ENCODE assay signal across 8 cellular contexts in genomic region chr4:86934772-86935498, GRCh38. TPM values are rescaled to one million over a fixed set of nuclear protein-coding genes. Genes with fewer than 3 reads are reported as not detected.
DNase-seq lines count a peak whose midpoint lies in the region; ATAC-seq and TF ChIP-seq lines count a peak whose summit lies in the region.

AFF1 (plus strand) TSS chr4:86935011; CDS start chr4:86948534, 13,523 bp downstream.

- peak within 1 kb of the TSS; percentile 27 for H3K27ac ChIP-seq in endodermal cell (ENCODE audit: low read depth, low read length)

- H3K4me1 Mint-ChIP-seq in Caco-2 (ENCODE audit: low read depth, unreplicated experiment) (peaks cover 20% of the 10 kb centered on the region), endodermal cell (peaks cover 31% of the 10 kb centered on the region), mesothelial cell of epicardium (peaks cover 41% of the 10 kb centered on the region)
- H3K4me1 Mint-ChIP-seq in activated CD8-positive, alpha-beta memory T cell treated with anti-CD3 and anti-CD28 coated beads, Interleukin-2, amount 10 ng/mL, durations not matched to agents 7 days and 5 days, result peaks cover 42% of the 10 kb centered on the region

- H3K9ac ChIP-seq in endodermal cell (ENCODE audit: extremely low read depth, low read length, poor library complexity, severe bottlenecking), result peak within 1 kb of the TSS; percentile 85

- H3K27ac Mint-ChIP-seq in Caco-2 (ENCODE audit: unreplicated experiment) (peak within 1 kb of the TSS; percentile 89), endodermal cell (peak within 1 kb of the TSS; percentile 94), mesothelial cell of epicardium (peak within 1 kb of the TSS; percentile 96)
- peak within 1 kb of the TSS; percentile 94 for H3K27ac Mint-ChIP-seq in activated CD8-positive, alpha-beta memory T cell treated with anti-CD3 and anti-CD28 coated beads, Interleukin-2, amount 10 ng/mL, durations not matched to agents 7 days and 5 days

- TF ChIP-seq CTCF in Caco-2 (IDR thresholded peaks at IDR 0.05; ENCODE audit: insufficient read depth in 1 of 2, low read depth in 1 of 2, low read length in 1 of 2, severe bottlenecking in 1 of 2, unreplicated experiment in 1 of 2), result peak in 1 of 2 experiments; percentile 44
- TF ChIP-seq CTCF in endodermal cell (conservative IDR thresholded peaks at IDR 0.05), result peak; percentile 60
- no peak for TF ChIP-seq CTCF in mesothelial cell of epicardium (IDR thresholded peaks at IDR 0.05; ENCODE audit: unreplicated experiment)

- ATAC-seq in GM21381 (IDR thresholded peaks at IDR 0.05; ENCODE audit: unreplicated experiment), result peak; percentile 48
- peak; percentile 81 for ATAC-seq in activated CD8-positive, alpha-beta memory T cell treated with anti-CD3 and anti-CD28 coated beads, Interleukin-2, amount 10 ng/mL, durations not matched to agents 7 days and 5 days

- peak; percentile 93 to 95 for DNase-seq in Caco-2
- DNase-seq in HUDEP-2 (lab: John Stamatoyannopoulos, UW; ENCODE audit: unreplicated experiment in 76 of 76), result peak; percentile 12 to 95 (median 87)
- peak; percentile 91 for DNase-seq in NOMO-1 treated with dmso at 0.1 percent for 144 hours (lab: John Stamatoyannopoulos, UW; ENCODE audit: unreplicated experiment)
- peak; percentile 94 for DNase-seq in activated CD8-positive, alpha-beta memory T cell treated with anti-CD3 and anti-CD28 coated beads, Interleukin-2, amount 10 ng/mL, durations not matched to agents 7 days and 5 days
- peak; percentile 98 for DNase-seq in endodermal cell
- DNase-seq in mesothelial cell of epicardium (ENCODE audit: low spot score in 2 of 2, unreplicated experiment in 2 of 2), result peak; percentile 68 to 78
- DNase-seq in stimulated activated CD8-positive, alpha-beta memory T cell treated with anti-CD3 and anti-CD28 coated beads, Interleukin-2, amount 100 ng/mL, for 1 hour (ENCODE audit: low read depth in 2 of 2), result peak; percentile 71 to 75

- CTCF ChIA-PET in Caco-2 (lab: Charles Lee), result interaction anchor here (0.5 to 2.9 kb wide), 13 partner anchors 9 to 380 kb away, joined by 3 to 30 read pairs (median 3); no protein-coding TSS in a partner anchor
- CTCF ChIA-PET in activated CD8-positive, alpha-beta memory T cell treated with anti-CD3 and anti-CD28 coated beads, Interleukin-2, amount 10 ng/mL, durations not matched to agents 7 days and 5 days (lab: Charles Lee), result interaction anchor here (0.9 to 6.2 kb wide), 9 partner anchors 10 to 286 kb away, joined by 3 to 53 read pairs (median 3); no protein-coding TSS in a partner anchor

- H3K36me3 Mint-ChIP-seq in Caco-2 (ENCODE audit: insufficient read depth, unreplicated experiment), result peaks cover 9% of the 10 kb centered on the region
- H3K36me3 Mint-ChIP-seq in activated CD8-positive, alpha-beta memory T cell treated with anti-CD3 and anti-CD28 coated beads, Interleukin-2, amount 10 ng/mL, durations not matched to agents 7 days and 5 days, result peaks cover 4% of the 10 kb centered on the region
- peaks cover 13% of the 10 kb centered on the region for H3K36me3 Mint-ChIP-seq in endodermal cell (ENCODE audit: low read depth)
- H3K36me3 Mint-ChIP-seq in mesothelial cell of epicardium, result no peaks in the 10 kb centered on the region

- BruUV-seq in Caco-2 (replicated peaks; lab: Mats Ljungman, UMichigan), result no TSS peak

- H3K4me3 ChIP-seq in Caco-2 (ENCODE audit: low read depth, low read length) (peak within 1 kb of the TSS; percentile 84), endodermal cell (ENCODE audit: low read length) (peak within 1 kb of the TSS; percentile 89)

- H3K36me3 ChIP-seq in Caco-2 (ENCODE audit: control insufficient read depth, insufficient read depth, low read length), result no peaks in the 10 kb centered on the region
- peaks cover 10% of the 10 kb centered on the region for H3K36me3 ChIP-seq in endodermal cell (ENCODE audit: control insufficient read depth, insufficient read depth, low read length)

- POLR2A ChIA-PET in Caco-2 (lab: Charles Lee), result interaction anchor here (0.6 to 2.7 kb wide), 11 partner anchors 9 to 456 kb away, joined by 3 to 38 read pairs (median 4); partner anchors contain the start of gene HSD17B11

- H3K4me3 Mint-ChIP-seq in Caco-2 (ENCODE audit: unreplicated experiment), result peak within 1 kb of the TSS; percentile 91
- H3K4me3 Mint-ChIP-seq in activated CD8-positive, alpha-beta memory T cell treated with anti-CD3 and anti-CD28 coated beads, Interleukin-2, amount 10 ng/mL, durations not matched to agents 7 days and 5 days, result peak within 1 kb of the TSS; percentile 80
- peak within 1 kb of the TSS; percentile 79 for H3K4me3 Mint-ChIP-seq in endodermal cell
- peak within 1 kb of the TSS; percentile 79 for H3K4me3 Mint-ChIP-seq in mesothelial cell of epicardium

- H3K9me3 Mint-ChIP-seq in Caco-2 (ENCODE audit: unreplicated experiment), result no peaks in the 10 kb centered on the region
- H3K9me3 Mint-ChIP-seq in activated CD8-positive, alpha-beta memory T cell treated with anti-CD3 and anti-CD28 coated beads, Interleukin-2, amount 10 ng/mL, durations not matched to agents 7 days and 5 days (ENCODE audit: low read depth), result no peaks in the 10 kb centered on the region
- no peaks in the 10 kb centered on the region for H3K9me3 Mint-ChIP-seq in endodermal cell
- no peaks in the 10 kb centered on the region for H3K9me3 Mint-ChIP-seq in mesothelial cell of epicardium

- no peaks in the 10 kb centered on the region for H3K9me3 ChIP-seq in Caco-2
- no peaks in the 10 kb centered on the region for H3K9me3 ChIP-seq in endodermal cell (ENCODE audit: control insufficient read depth, low read length)

- H3K27me3 ChIP-seq in Caco-2 (replicated peaks; ENCODE audit: control insufficient read depth, insufficient read depth, low read length), result no peaks in the 10 kb centered on the region
- no peaks in the 10 kb centered on the region for H3K27me3 ChIP-seq in endodermal cell (ENCODE audit: control insufficient read depth, insufficient read depth, low read length, poor library complexity, severe bottlenecking)

- WGBS in endodermal cell (ENCODE audit: insufficient coverage in 1 of 2, insufficient read length in 1 of 2), 2 experiments, result 0 to 3% methylated on average over 29 to 92 of the region's 92 CpGs

- H3K4me1 ChIP-seq in Caco-2 (peaks cover 21% of the 10 kb centered on the region), endodermal cell (ENCODE audit: control insufficient read depth, insufficient read depth, low read length) (no peaks in the 10 kb centered on the region)

- no peaks in the 10 kb centered on the region for H3K27me3 Mint-ChIP-seq in Caco-2 (ENCODE audit: insufficient read depth, unreplicated experiment)
- no peaks in the 10 kb centered on the region for H3K27me3 Mint-ChIP-seq in activated CD8-positive, alpha-beta memory T cell treated with anti-CD3 and anti-CD28 coated beads, Interleukin-2, amount 10 ng/mL, durations not matched to agents 7 days and 5 days
- no peaks in the 10 kb centered on the region for H3K27me3 Mint-ChIP-seq in endodermal cell (ENCODE audit: insufficient read depth)
- peaks cover 11% of the 10 kb centered on the region for H3K27me3 Mint-ChIP-seq in mesothelial cell of epicardium (ENCODE audit: low read depth)

- intact Hi-C loops in Caco-2 (cut with micrococcal nuclease; ENCODE audit: unreplicated experiment), result loop anchor here (1.0 to 2.0 kb wide), 2 partner anchors 9 to 38 kb away; no protein-coding TSS in a partner anchor

RNA-seq across cellular contexts. Expression of gene AFF1, which starts in this region (rescaled TPM):
- total RNA-seq in Caco-2 (2022), result 45.2 and 48.3 TPM in 2 replicates
- 10 to 100 TPM; 42.3 to 67.5 TPM for total RNA-seq in activated CD8-positive, alpha-beta memory T cell treated with anti-CD3 and anti-CD28 coated beads, Interleukin-2, amount 10 ng/mL, durations not matched to agents 7 days and 5 days
- total RNA-seq in endodermal cell, result 100 to 1,000 TPM; 134 to 171 TPM
- 30.2 TPM for polyA plus RNA-seq in endodermal cell (2013, experiment 1 of 2)
- 31.3 TPM for polyA plus RNA-seq in endodermal cell (2013, experiment 2 of 2)
- total RNA-seq in mesothelial cell of epicardium, result 18.2 to 20.0 TPM (median 18.6 TPM) in 3 replicates

Comparison
In these comparisons a context has a peak if more than half of its experiments do, and no peak if none do; other contexts are left out.
1. Peak in every context shown above with its lines: DNase-seq, ATAC-seq, H3K4me3 ChIP-seq and H3K27ac ChIP-seq.